14 cellular contexts compared by ENCODE assay signal in genomic region chr6:147821266-147821665, GRCh38.
"Had no signal": no experiment of that assay in that cellular context is flagged by ENCODE, and none has a peak within 500 bp of the region (broad histone marks: within the 10 kb centered on the region; RNA-seq: fewer than 3 reads in every experiment).

No MANE protein-coding gene starts in this region.

- ATAC-seq: activated CD4-positive, CD25-positive, alpha-beta regulatory T cell treated with anti-CD3 and anti-CD28 coated beads, Interleukin-2, amount 50 U/mL, for 24 hours; activated naive CD8-positive, alpha-beta T cell treated with anti-CD3 and anti-CD28 coated beads, Interleukin-2, amount 50 U/mL, for 24 hours; natural killer cell treated with Interleukin-12 subunit alpha and Interleukin-12 subunit beta and Interleukin-15 and Interleukin-18, amount 100 ng/mL, for 72 hours; T-cell had no signal

- H3K36me3 ChIP-seq: esophagus muscularis mucosa, stomach, thoracic aorta had no signal

- DNase-seq: activated CD4-positive, alpha-beta T cell treated with anti-CD3 and anti-CD28 coated beads, Interleukin-2, amount 50 U/mL, for 1 hour; activated naive CD4-positive, alpha-beta T cell treated with Interleukin-2 at 50 U/mL for 16 hours; activated naive CD8-positive, alpha-beta T cell treated with anti-CD3 and anti-CD28 coated beads, Interleukin-2, amount 50 U/mL, for 24 hours; aorta; foreskin fibroblast; glutamatergic neuron; stimulated activated CD4-positive, alpha-beta T cell treated with anti-CD3 and anti-CD28 coated beads, Interleukin-1b, Interleukin-23, amount 100 ng/mL, for 48 hours; stomach; T-cell; T-helper 9 cell had no signal

- H3K27me3 ChIP-seq: esophagus muscularis mucosa, stomach had no signal

- H3K27ac ChIP-seq: esophagus muscularis mucosa, stomach, thoracic aorta had no signal

- H3K4me3 ChIP-seq: esophagus muscularis mucosa, stomach, thoracic aorta had no signal

- H3K9me3 ChIP-seq: esophagus muscularis mucosa, stomach, thoracic aorta had no signal

- H3K4me1 ChIP-seq: esophagus muscularis mucosa, stomach had no signal
